ENCODE assay signal across 10 cellular contexts in genomic region chr22:41957941-41958556, GRCh38. TPM values are rescaled to one million over a fixed set of nuclear protein-coding genes. Genes with fewer than 3 reads are reported as not detected.
A peak's percentile ranks its signal among the peaks of the same experiment; 100 is the strongest.
DNase-seq lines count a peak whose midpoint lies in the region; ATAC-seq and TF ChIP-seq lines count a peak whose summit lies in the region.
"Had no signal": no experiment of that assay in that cellular context is flagged by ENCODE, and none has a peak within 500 bp of the region (broad histone marks: within the 10 kb centered on the region; RNA-seq: fewer than 3 reads in every experiment).

No MANE protein-coding gene starts in this region.

- H3K9me3 Mint-ChIP-seq in endodermal cell: peaks cover 1% of the 10 kb centered on the region
- no peaks in the 10 kb centered on the region for H3K9me3 Mint-ChIP-seq in nephron

- no peak overlapping the region for H3K27ac ChIP-seq in IMR-90 (ENCODE audit: insufficient read depth, low read length)
- H3K27ac ChIP-seq in endodermal cell (ENCODE audit: low read depth, low read length): no peak overlapping the region
- no peak overlapping the region for H3K27ac ChIP-seq in caudate nucleus (ENCODE audit: low read depth, low read length)
- H3K27ac ChIP-seq in prostate gland: no peak overlapping the region

- WGBS in IMR-90 (ENCODE audit: extremely low coverage in 2 of 2, insufficient read length in 1 of 2), 2 experiments: 68% methylated on average over 5 of the region's 23 CpGs; no CpG with 5 or more reads in 1 of the 2 experiments
- 68 to 95% methylated on average over 6 to 23 of the region's 23 CpGs for WGBS in endodermal cell (ENCODE audit: insufficient coverage in 1 of 2, insufficient read length in 1 of 2), 2 experiments
- 68% methylated on average over 17 of the region's 23 CpGs for WGBS in prostate gland

- no peak overlapping the region for H2BK15ac ChIP-seq in IMR-90 (ENCODE audit: low read depth, low read length)

- H3K9me3 ChIP-seq in IMR-90 (ENCODE audit: control insufficient read depth, insufficient read depth, low read length): no peaks in the 10 kb centered on the region
- no peaks in the 10 kb centered on the region for H3K9me3 ChIP-seq in endodermal cell (ENCODE audit: control insufficient read depth, low read length)
- no peaks in the 10 kb centered on the region for H3K9me3 ChIP-seq in prostate gland

- no peak for DNase-seq in IMR-90
- DNase-seq in endodermal cell: no peak
- DNase-seq in inferior parietal cortex (ENCODE audit: extremely low spot score): no peak
- no peak for DNase-seq in caudate nucleus (lab: John Stamatoyannopoulos, UW)
- no peak for DNase-seq in prostate gland (ENCODE audit: low spot score)
- no peak for DNase-seq in H4 (ENCODE audit: low spot score)
- DNase-seq: NCI-H526 treated with DMSO at 0.1 percent for 48 hours had no signal

- no peaks in the 10 kb centered on the region for H3K36me3 Mint-ChIP-seq in endodermal cell (ENCODE audit: low read depth)
- H3K36me3 Mint-ChIP-seq in nephron (ENCODE audit: low read depth): no peaks in the 10 kb centered on the region

- no peak overlapping the region for H3K4me2 ChIP-seq in IMR-90 (ENCODE audit: low read depth, low read length)

- H3K4me1 Mint-ChIP-seq in endodermal cell: peaks cover 2% of the 10 kb centered on the region
- H3K4me1 Mint-ChIP-seq in nephron: peaks cover 15% of the 10 kb centered on the region

- H4K8ac ChIP-seq in IMR-90 (ENCODE audit: low read depth in 2 of 2, low read length in 2 of 2): no peak overlapping the region

- no peak overlapping the region for H2BK120ac ChIP-seq in IMR-90 (ENCODE audit: low read depth, low read length)

- peaks cover 18% of the 10 kb centered on the region for H3K27me3 Mint-ChIP-seq in endodermal cell (ENCODE audit: insufficient read depth)
- H3K27me3 Mint-ChIP-seq in nephron (ENCODE audit: low read depth): peaks cover 3% of the 10 kb centered on the region

- H3K79me1 ChIP-seq in IMR-90 (ENCODE audit: low read depth in 1 of 2, low read length in 2 of 2): no peaks in the 10 kb centered on the region

- CTCF ChIA-PET in IMR-90 (lab: Yijun Ruan, JAX): no interaction called here

- no peak overlapping the region for H3K4me3 ChIP-seq in IMR-90 (ENCODE audit: insufficient read depth, low read depth, low read length)
- H3K4me3 ChIP-seq in endodermal cell (ENCODE audit: low read length): no peak overlapping the region
- H3K4me3 ChIP-seq in prostate gland: no peak overlapping the region

- H3K14ac ChIP-seq in IMR-90 (replicated peaks; ENCODE audit: low read depth, low read length): no peak overlapping the region

- in situ Hi-C loops in IMR-90 (cut with MboI; ENCODE audit: low sequenced_read_pairs): no loop called here

- peak; percentile 5 for ATAC-seq in GM18498 (IDR thresholded peaks at IDR 0.05; ENCODE audit: unreplicated experiment)
- ATAC-seq in IMR-90 (ENCODE audit: low read depth): no peak

- peak overlapping the region; percentile 67 for H2AFZ ChIP-seq in IMR-90 (replicated peaks; ENCODE audit: low read length, poor library complexity)

- H4K5ac ChIP-seq in IMR-90 (ENCODE audit: low read depth, low read length): no peak overlapping the region

- no peak overlapping the region for H2BK20ac ChIP-seq in IMR-90 (ENCODE audit: low read depth, low read length)

- H3K27ac Mint-ChIP-seq in endodermal cell (no peak overlapping the region), nephron (no peak overlapping the region)

- H3K4me1 ChIP-seq in IMR-90 (ENCODE audit: control insufficient read depth, insufficient read depth, low read length) (no peaks in the 10 kb centered on the region), endodermal cell (ENCODE audit: control insufficient read depth, insufficient read depth, low read length) (no peaks in the 10 kb centered on the region), prostate gland (replicated peaks) (no peaks in the 10 kb centered on the region)

- H3K56ac ChIP-seq in IMR-90 (ENCODE audit: extremely low read depth, insufficient read depth, low read length): no peak overlapping the region

- H4K20me1 ChIP-seq in IMR-90 (ENCODE audit: insufficient read depth, low read length): no peaks in the 10 kb centered on the region

- H3K9me1 ChIP-seq in IMR-90 (ENCODE audit: insufficient read depth, low read length): no peaks in the 10 kb centered on the region

- no peaks in the 10 kb centered on the region for H3K36me3 ChIP-seq in IMR-90 (ENCODE audit: control insufficient read depth, insufficient read depth, low read length)
- no peaks in the 10 kb centered on the region for H3K36me3 ChIP-seq in endodermal cell (ENCODE audit: control insufficient read depth, insufficient read depth, low read length)
- no peaks in the 10 kb centered on the region for H3K36me3 ChIP-seq in prostate gland

- H3K27me3 ChIP-seq in IMR-90 (ENCODE audit: control insufficient read depth, insufficient read depth, low read length) (no peaks in the 10 kb centered on the region), endodermal cell (ENCODE audit: control insufficient read depth, insufficient read depth, low read length, poor library complexity, severe bottlenecking) (no peaks in the 10 kb centered on the region), prostate gland (replicated peaks; ENCODE audit: insufficient read depth) (no peaks in the 10 kb centered on the region)

- POLR2A ChIA-PET in IMR-90 (lab: Charles Lee; ENCODE audit: unreplicated experiment): no interaction called here

- H3K4ac ChIP-seq in IMR-90 (ENCODE audit: low read depth, low read length): no peak overlapping the region

- H2BK5ac ChIP-seq in IMR-90 (ENCODE audit: low read depth, low read length, poor library complexity, severe bottlenecking): no peak overlapping the region

- no peak overlapping the region for H3K18ac ChIP-seq in IMR-90 (ENCODE audit: low read depth, low read length)

- dilution Hi-C loops in IMR-90 (cut with HindIII; ENCODE audit: low sequenced_read_pairs, unreplicated experiment): no loop called here

- no peak overlapping the region for H2AK9ac ChIP-seq in IMR-90 (replicated peaks; ENCODE audit: low read depth, low read length, poor library complexity)

- no peak overlapping the region for H3K23ac ChIP-seq in IMR-90 (ENCODE audit: low read depth, low read length)

- no peak overlapping the region for H2AK5ac ChIP-seq in IMR-90 (ENCODE audit: low read depth, low read length)

- TF ChIP-seq RAD21 in IMR-90 (IDR thresholded peaks at IDR 0.05; ENCODE audit: low read length): no peak

- H3K9ac ChIP-seq in IMR-90 (ENCODE audit: low read depth, low read length) (no peak overlapping the region), endodermal cell (ENCODE audit: extremely low read depth, low read length, poor library complexity, severe bottlenecking) (no peak overlapping the region)

- intact Hi-C loops in IMR-90 (cut with micrococcal nuclease): no loop called here
- intact Hi-C loops in prostate gland (cut with DNase I): no loop called here

- TF ChIP-seq POLR2A in IMR-90 (IDR thresholded peaks at IDR 0.05; ENCODE audit: low read depth, low read length) (no peak), prostate gland (IDR thresholded peaks at IDR 0.05) (no peak)

- BruUV-seq in IMR-90 (replicated peaks; lab: Mats Ljungman, UMichigan): no TSS peak

- no peak overlapping the region for H4K91ac ChIP-seq in IMR-90 (ENCODE audit: insufficient read depth, low read depth, low read length)

- TF ChIP-seq CTCF in IMR-90 (conservative IDR thresholded peaks at IDR 0.05; ENCODE audit: low read depth, low read length) (no peak), endodermal cell (conservative IDR thresholded peaks at IDR 0.05) (no peak), nephron (IDR thresholded peaks at IDR 0.05; ENCODE audit: unreplicated experiment in 3 of 3) (peak; percentile 30 to 48 (median 45)), prostate gland (IDR thresholded peaks at IDR 0.05) (peak in 1 of 4 experiments; percentile 6)

- H3K4me3 Mint-ChIP-seq in endodermal cell (peak overlapping the region; percentile 28), nephron (no peak overlapping the region)

TF ChIP-seq in IMR-90, 13 proteins besides CTCF, POLR2A, EP300 and RAD21 (continues in another document):
- TF ChIP-seq SMC3 (IDR thresholded peaks at IDR 0.05; ENCODE audit: low read depth, low read length): no peak

RNA-seq across cellular contexts. Expression of gene CENPM, which starts 11.1 kb away (rescaled TPM):
- total RNA-seq in IMR-90 (2012; rRNA removed): 14.7 and 18.1 TPM in 2 replicates
- polyA plus RNA-seq in IMR-90 (2012; rRNA removed): 20.1 and 31.3 TPM in 2 replicates
- 10.5 and 19.3 TPM in 2 replicates for polyA plus RNA-seq in IMR-90 (2012; cell fraction: cytosol; rRNA removed)
- polyA plus RNA-seq in IMR-90 (2012; cell fraction: nucleus; rRNA removed; ENCODE audit: low replicate concordance): 8.7 and 23.0 TPM in 2 replicates
- 10 to 100 TPM; 28.5 to 43.1 TPM for total RNA-seq in endodermal cell
- 32.1 TPM for polyA plus RNA-seq in endodermal cell (2013, experiment 1 of 2)
- 32.0 TPM for polyA plus RNA-seq in endodermal cell (2013, experiment 2 of 2)
- total RNA-seq in prostate gland: 10 to 100 TPM; 10.3 to 10.8 TPM
- total RNA-seq in H4 (2014; rRNA removed; shearing (Covaris generic)): 52.7 and 62.4 TPM in 2 replicates

RNA-seq across cellular contexts. Expression of gene SEPTIN3, which starts 11.2 kb away (rescaled TPM):
- total RNA-seq in IMR-90 (2012; rRNA removed): under 0.01 and 0.18 TPM in 2 replicates
- polyA plus RNA-seq in IMR-90 (2012; rRNA removed): 0.14 and 0.15 TPM in 2 replicates
- 0.02 and 0.13 TPM in 2 replicates for polyA plus RNA-seq in IMR-90 (2012; cell fraction: cytosol; rRNA removed)
- polyA plus RNA-seq in IMR-90 (2012; cell fraction: nucleus; rRNA removed; ENCODE audit: low replicate concordance): 0.12 and 0.17 TPM in 2 replicates
- total RNA-seq in endodermal cell: 10 to 100 TPM; 10.9 to 13.9 TPM
- polyA plus RNA-seq in endodermal cell (2013, experiment 1 of 2): 62.4 TPM
- 55.8 TPM for polyA plus RNA-seq in endodermal cell (2013, experiment 2 of 2)
- total RNA-seq in prostate gland: 1 to 10 TPM in 1 of 2 donors, under 1 TPM in 1; 0.46 to 2.3 TPM
- 4.2 and 4.5 TPM in 2 replicates for total RNA-seq in H4 (2014; rRNA removed; shearing (Covaris generic))

RNA-seq across cellular contexts. Expression of gene TNFRSF13C, which starts 31.4 kb away (rescaled TPM):
- under 0.01 TPM in 1 of 2 replicates, not detected in the other for total RNA-seq in IMR-90 (2012; rRNA removed)
- 0.14 and 0.16 TPM in 2 replicates for polyA plus RNA-seq in IMR-90 (2012; rRNA removed)
- polyA plus RNA-seq in IMR-90 (2012; cell fraction: cytosol; rRNA removed): 0.08 and 0.09 TPM in 2 replicates
- polyA plus RNA-seq in IMR-90 (2012; cell fraction: nucleus; rRNA removed; ENCODE audit: low replicate concordance): 1.1 and 1.9 TPM in 2 replicates
- 1 to 10 TPM; 1.7 to 3.3 TPM for total RNA-seq in endodermal cell
- 3.1 TPM for polyA plus RNA-seq in endodermal cell (2013, experiment 1 of 2)
- polyA plus RNA-seq in endodermal cell (2013, experiment 2 of 2): 2.4 TPM
- under 1 TPM; 0.17 to 0.36 TPM for total RNA-seq in prostate gland
- 0.10 TPM in 1 of 2 replicates, not detected in the other for total RNA-seq in H4 (2014; rRNA removed; shearing (Covaris generic))

RNA-seq across cellular contexts. Expression of gene WBP2NL, which starts 40.5 kb away (rescaled TPM):
- not detected in 2 replicates for total RNA-seq in IMR-90 (2012; rRNA removed)
- polyA plus RNA-seq in IMR-90 (2012; rRNA removed): not detected in 2 replicates
- not detected in 2 replicates for polyA plus RNA-seq in IMR-90 (2012; cell fraction: cytosol; rRNA removed)
- 0.08 and 0.09 TPM in 2 replicates for polyA plus RNA-seq in IMR-90 (2012; cell fraction: nucleus; rRNA removed; ENCODE audit: low replicate concordance)
- not detected for total RNA-seq in endodermal cell
- not detected for polyA plus RNA-seq in endodermal cell (2013, experiment 1 of 2)
- polyA plus RNA-seq in endodermal cell (2013, experiment 2 of 2): not detected
- 10 to 100 TPM in 1 of 2 donors, 1 to 10 TPM in 1; 1.6 to 12.7 TPM for total RNA-seq in prostate gland
- total RNA-seq in H4 (2014; rRNA removed; shearing (Covaris generic)): not detected in 2 replicates
- total RNA-seq: Daoy had no signal

Comparison
In these comparisons a context has a peak if more than half of its experiments do, and no peak if none do; other contexts are left out.
1. CTCF ChIP-seq: peak in nephron (3 of 3); none in IMR-90 (single experiment) and endodermal cell (single experiment).